ENCODE assay signal across 11 cellular contexts in the genomic region with DNA sequence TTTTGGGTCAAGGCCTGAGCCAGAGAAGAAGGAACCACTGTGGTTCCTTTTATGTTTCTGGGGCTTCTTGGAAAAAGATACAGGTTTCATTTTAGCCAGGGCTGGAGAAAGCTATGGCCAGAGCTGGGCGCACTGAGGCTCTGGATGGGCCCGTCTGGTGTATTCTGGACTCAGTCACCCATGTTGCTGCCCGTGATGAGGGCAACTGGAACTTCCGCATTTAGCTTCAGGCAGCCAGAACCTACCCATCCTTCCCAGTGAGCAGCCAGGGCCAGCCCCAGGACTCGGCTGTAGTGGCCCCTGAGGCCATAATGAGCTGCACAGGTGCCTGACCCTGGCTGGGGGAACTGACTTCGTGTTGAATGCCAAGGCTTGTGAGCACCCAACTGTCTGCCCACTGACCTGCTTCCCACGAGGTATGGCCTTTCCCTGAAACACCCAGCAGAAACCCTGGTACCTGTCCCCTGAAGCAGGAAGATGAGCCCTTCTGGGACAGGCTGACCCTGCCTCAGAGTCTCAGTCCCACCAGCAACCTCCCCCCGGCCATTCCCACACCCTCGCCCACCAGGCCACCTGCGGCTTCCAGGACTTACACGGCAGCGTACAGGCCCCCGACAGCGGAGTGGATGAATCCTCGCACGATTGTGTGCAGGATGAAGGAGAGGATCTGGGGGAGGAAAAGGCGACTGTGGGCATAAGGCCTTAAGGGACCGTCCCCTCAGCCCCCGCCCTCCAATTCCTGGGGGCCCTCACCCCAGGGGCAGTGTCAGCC. TPM values are rescaled to one million over a fixed set of nuclear protein-coding genes. Genes with fewer than 3 reads are reported as not detected.
A peak's percentile ranks its signal among the peaks of the same experiment; 100 is the strongest.
DNase-seq lines count a peak whose midpoint lies in the region; ATAC-seq and TF ChIP-seq lines count a peak whose summit lies in the region.
"Had no signal": no experiment of that assay in that cellular context is flagged by ENCODE, and none has a peak within 500 bp of the region (broad histone marks: within the 10 kb centered on the region; RNA-seq: fewer than 3 reads in every experiment).

No MANE protein-coding gene starts in this region.

- H3K36me3 Mint-ChIP-seq in dendritic cell treated with granulocyte-macrophage colony-stimulating factor and Interleukin-4, amounts not matched to agents 40 ng/mL and 50 ng/mL, for 4 days (ENCODE audit: low read depth): peaks cover 91% of the 10 kb centered on the region
- H3K36me3 Mint-ChIP-seq in natural killer cell treated with Interleukin-12 subunit alpha and Interleukin-12 subunit beta and Interleukin-15 and Interleukin-18, amount 100 ng/mL, for 72 hours: no peaks in the 10 kb centered on the region

- H3K27ac ChIP-seq in upper lobe of left lung: peak overlapping the region; percentile 89 to 92 (median 90)
- H3K27ac ChIP-seq: KMS-11, SK-N-MC had no signal

- TF ChIP-seq CTCF in upper lobe of left lung (IDR thresholded peaks at IDR 0.05): no peak
- TF ChIP-seq CTCF in BE2C (IDR thresholded peaks at IDR 0.05; ENCODE audit: low read depth, low read length): no peak

- TF ChIP-seq EP300 in upper lobe of left lung (IDR thresholded peaks at IDR 0.05): no peak

- peaks cover 0 to 11% (median 5%) of the 10 kb centered on the region in 4 donors for H3K36me3 ChIP-seq in upper lobe of left lung
- H3K36me3 ChIP-seq in BE2C: no peaks in the 10 kb centered on the region

- H3K9me3 ChIP-seq in upper lobe of left lung (no peaks in the 10 kb centered on the region), BE2C (no peaks in the 10 kb centered on the region)

- peak; percentile 74 for DNase-seq in MV-4-11 (lab: John Stamatoyannopoulos, UW)
- DNase-seq in natural killer cell treated with Interleukin-12 subunit alpha and Interleukin-12 subunit beta and Interleukin-15 and Interleukin-18, amount 100 ng/mL, for 72 hours (ENCODE audit: low spot score): no peak
- DNase-seq in upper lobe of left lung: peak in 1 of 2 donors; percentile 68
- DNase-seq in BE2C: no peak
- DNase-seq: activated naive CD4-positive, alpha-beta T cell had no signal

- TF ChIP-seq POLR2A in upper lobe of left lung (IDR thresholded peaks at IDR 0.05): no peak

- intact Hi-C loops in dendritic cell treated with granulocyte-macrophage colony-stimulating factor and Interleukin-4, amounts not matched to agents 40 ng/mL and 50 ng/mL, for 4 days (cut with micrococcal nuclease): loop anchor here (1.0 to 10.0 kb wide), 5 partner anchors 9 to 817 kb away; partner anchors contain the start of gene RILP

- no peaks in the 10 kb centered on the region for H3K27me3 ChIP-seq in upper lobe of left lung
- no peaks in the 10 kb centered on the region for H3K27me3 ChIP-seq in BE2C

- H3K27me3 Mint-ChIP-seq in dendritic cell treated with granulocyte-macrophage colony-stimulating factor and Interleukin-4, amounts not matched to agents 40 ng/mL and 50 ng/mL, for 4 days: no peaks in the 10 kb centered on the region
- H3K27me3 Mint-ChIP-seq in natural killer cell treated with Interleukin-12 subunit alpha and Interleukin-12 subunit beta and Interleukin-15 and Interleukin-18, amount 100 ng/mL, for 72 hours: no peaks in the 10 kb centered on the region

- H3K4me1 Mint-ChIP-seq in dendritic cell treated with granulocyte-macrophage colony-stimulating factor and Interleukin-4, amounts not matched to agents 40 ng/mL and 50 ng/mL, for 4 days (ENCODE audit: low read depth): peaks cover 80% of the 10 kb centered on the region
- peaks cover 7% of the 10 kb centered on the region in 2 donors for H3K4me1 Mint-ChIP-seq in natural killer cell treated with Interleukin-12 subunit alpha and Interleukin-12 subunit beta and Interleukin-15 and Interleukin-18, amount 100 ng/mL, for 72 hours (ENCODE audit: low read depth in 2 of 2)

- no peak overlapping the region for H3K4me3 ChIP-seq in upper lobe of left lung
- no peak overlapping the region for H3K4me3 ChIP-seq in BE2C (ENCODE audit: low read depth, low read length)
- H3K4me3 ChIP-seq: SK-N-MC had no signal

- WGBS in upper lobe of left lung, 2 donors: 76 to 90% methylated on average over 14 to 18 of the region's 19 CpGs

- peak; percentile 1 to 22 for ATAC-seq in natural killer cell treated with Interleukin-12 subunit alpha and Interleukin-12 subunit beta and Interleukin-15 and Interleukin-18, amount 100 ng/mL, for 72 hours
- ATAC-seq in upper lobe of left lung (ENCODE audit: low FRiP score in 2 of 2) (peak in 1 of 2 donors; percentile 38), HG03039 (IDR thresholded peaks at IDR 0.05; ENCODE audit: unreplicated experiment) (no peak), HG03442 (IDR thresholded peaks at IDR 0.05; ENCODE audit: unreplicated experiment) (no peak)
- ATAC-seq: HCT116 had no signal

- peak overlapping the region; percentile 99 for H3K27ac Mint-ChIP-seq in dendritic cell treated with granulocyte-macrophage colony-stimulating factor and Interleukin-4, amounts not matched to agents 40 ng/mL and 50 ng/mL, for 4 days
- peak overlapping the region; percentile 84 to 90 for H3K27ac Mint-ChIP-seq in natural killer cell treated with Interleukin-12 subunit alpha and Interleukin-12 subunit beta and Interleukin-15 and Interleukin-18, amount 100 ng/mL, for 72 hours

- H3K4me1 ChIP-seq in upper lobe of left lung: peaks cover 48 to 69% (median 62%) of the 10 kb centered on the region in 4 donors
- peaks cover 8% of the 10 kb centered on the region for H3K4me1 ChIP-seq in BE2C

- peak overlapping the region; percentile 70 for H3K4me3 Mint-ChIP-seq in dendritic cell treated with granulocyte-macrophage colony-stimulating factor and Interleukin-4, amounts not matched to agents 40 ng/mL and 50 ng/mL, for 4 days
- peak overlapping the region; percentile 45 for H3K4me3 Mint-ChIP-seq in natural killer cell treated with Interleukin-12 subunit alpha and Interleukin-12 subunit beta and Interleukin-15 and Interleukin-18, amount 100 ng/mL, for 72 hours

- no peaks in the 10 kb centered on the region for H3K9me3 Mint-ChIP-seq in dendritic cell treated with granulocyte-macrophage colony-stimulating factor and Interleukin-4, amounts not matched to agents 40 ng/mL and 50 ng/mL, for 4 days
- no peaks in the 10 kb centered on the region for H3K9me3 Mint-ChIP-seq in natural killer cell treated with Interleukin-12 subunit alpha and Interleukin-12 subunit beta and Interleukin-15 and Interleukin-18, amount 100 ng/mL, for 72 hours

RNA-seq across cellular contexts. Expression of gene PITPNA, which starts 15.3 kb away (rescaled TPM):
- 10 to 100 TPM; 68.4 to 78.4 TPM for total RNA-seq in natural killer cell treated with Interleukin-12 subunit alpha and Interleukin-12 subunit beta and Interleukin-15 and Interleukin-18, amount 100 ng/mL, for 72 hours
- total RNA-seq in upper lobe of left lung: 10 to 100 TPM; 35.0 to 90.2 (median 53.4) TPM
- 19.3 TPM for polyA plus RNA-seq in BE2C (2012; ENCODE audit: insufficient read depth, insufficient read length, low read depth)

RNA-seq across cellular contexts. Expression of gene SLC43A2, which starts 50.8 kb away (rescaled TPM):
- total RNA-seq in natural killer cell treated with Interleukin-12 subunit alpha and Interleukin-12 subunit beta and Interleukin-15 and Interleukin-18, amount 100 ng/mL, for 72 hours: 1 to 10 TPM; 4.9 to 5.0 TPM
- total RNA-seq in upper lobe of left lung: 10 to 100 TPM; 16.9 to 79.0 (median 49.2) TPM
- 8.0 TPM for polyA plus RNA-seq in BE2C (2012; ENCODE audit: insufficient read depth, insufficient read length, low read depth)

Comparison
In these comparisons a context has a peak if more than half of its experiments do, and no peak if none do; other contexts are left out.
1. ATAC-seq: peak in natural killer cell treated with Interleukin-12 subunit alpha and Interleukin-12 subunit beta and Interleukin-15 and Interleukin-18, amount 100 ng/mL, for 72 hours (2 of 2); none in HG03039 (single experiment) and HG03442 (single experiment).